16 cellular contexts compared by ENCODE assay signal in genomic region chr4:145531791-145532190, GRCh38. TPM values are rescaled to one million over a fixed set of nuclear protein-coding genes. Genes with fewer than 3 reads are reported as not detected.
A peak's percentile ranks its signal among the peaks of the same experiment; 100 is the strongest.
DNase-seq lines count a peak whose midpoint lies in the region; ATAC-seq and TF ChIP-seq lines count a peak whose summit lies in the region.
"Had no signal": no experiment of that assay in that cellular context is flagged by ENCODE, and none has a peak within 500 bp of the region (broad histone marks: within the 10 kb centered on the region; RNA-seq: fewer than 3 reads in every experiment).

No MANE protein-coding gene starts in this region.

- H3K9me3 Mint-ChIP-seq in neural progenitor cell = no peaks in the 10 kb centered on the region

- DNase-seq in SK-N-MC (ENCODE audit: low read depth, low spot score) (no peak), left lung (no peak), neural progenitor cell (ENCODE audit: low spot score) (no peak)
- DNase-seq: 8988T; Caco-2; CD4-positive, alpha-beta memory T cell; GDM1; NCI-H1092 treated with DMSO at 0.1 percent for 48 hours; NCI-H1436 treated with DMSO at 0.1 percent for 48 hours; NCI-H1930 had no signal

- intact Hi-C loops in left lung (cut with DNase I) = no loop called here

- ATAC-seq in left lung (peak; percentile 72), GM21825 (IDR thresholded peaks at IDR 0.05; ENCODE audit: unreplicated experiment) (no peak), HG02759 (IDR thresholded peaks at IDR 0.05; ENCODE audit: unreplicated experiment) (no peak), HG03354 (IDR thresholded peaks at IDR 0.05; ENCODE audit: poor library complexity, severe bottlenecking, unreplicated experiment) (no peak)

- H3K79me2 ChIP-seq in DOHH2 (ENCODE audit: control insufficient read depth, low read length) (peaks cover 95% of the 10 kb centered on the region), neural progenitor cell (ENCODE audit: low read depth) (peaks cover 18% of the 10 kb centered on the region)

- H3K4me3 Mint-ChIP-seq in neural progenitor cell = no peak overlapping the region
- H3K4me3 Mint-ChIP-seq: CD4-positive, alpha-beta memory T cell had no signal

- peaks cover 7% of the 10 kb centered on the region for H3K4me1 Mint-ChIP-seq in neural progenitor cell
- H3K4me1 Mint-ChIP-seq: CD4-positive, alpha-beta memory T cell had no signal

- peaks cover 3% of the 10 kb centered on the region for H3K36me3 Mint-ChIP-seq in neural progenitor cell
- H3K36me3 Mint-ChIP-seq: CD4-positive, alpha-beta memory T cell had no signal

- H3F3A ChIP-seq in DOHH2 (ENCODE audit: control insufficient read depth, insufficient read depth) = peaks cover 7% of the 10 kb centered on the region; the same call in 1 of the 2 replicates
- H3F3A ChIP-seq in neural progenitor cell (ENCODE audit: low read depth) = no peaks in the 10 kb centered on the region

- no peak overlapping the region for H2AFZ ChIP-seq in neural progenitor cell (replicated peaks)

- peak overlapping the region; percentile 82 for H3K27ac ChIP-seq in DOHH2 (ENCODE audit: low read depth, low read length)
- peak overlapping the region; percentile 72 for H3K27ac ChIP-seq in SK-N-MC
- peak overlapping the region in 1 of 2 donors; percentile 5 for H3K27ac ChIP-seq in left lung
- no peak overlapping the region for H3K27ac ChIP-seq in neural progenitor cell
- H3K27ac ChIP-seq: BLaER1 treated with 17β-estradiol and CSF1 and Interleukin-3, amounts not matched to agents 10 nM and 100 nM had no signal

- H3K27me3 ChIP-seq in DOHH2 (ENCODE audit: control insufficient read depth, low read length) (no peaks in the 10 kb centered on the region), left lung (no peaks in the 10 kb centered on the region), neural progenitor cell (no peaks in the 10 kb centered on the region)
- H3K27me3 ChIP-seq: BLaER1 treated with 17β-estradiol and CSF1 and Interleukin-3, amounts not matched to agents 10 nM and 100 nM; SJCRH30 had no signal

- H3K4me3 ChIP-seq in DOHH2 (ENCODE audit: low read length) = peak overlapping the region; percentile 59
- H3K4me3 ChIP-seq in SK-N-MC = no peak overlapping the region
- no peak overlapping the region for H3K4me3 ChIP-seq in left lung
- H3K4me3 ChIP-seq in neural progenitor cell = no peak overlapping the region
- H3K4me3 ChIP-seq: BLaER1 treated with 17β-estradiol and CSF1 and Interleukin-3, amounts not matched to agents 10 nM and 100 nM; SJCRH30 had no signal

- H4K20me1 ChIP-seq in DOHH2 (ENCODE audit: control insufficient read depth, insufficient read depth, low read depth, low read length) (no peaks in the 10 kb centered on the region), neural progenitor cell (ENCODE audit: low read depth) (peaks cover 7% of the 10 kb centered on the region)

- TF ChIP-seq CTCF in DOHH2 (IDR thresholded peaks at IDR 0.05; ENCODE audit: low read depth, low read length, poor library complexity, severe bottlenecking) = no peak
- no peak for TF ChIP-seq CTCF in left lung (IDR thresholded peaks at IDR 0.05)
- TF ChIP-seq CTCF in neural progenitor cell (IDR thresholded peaks at IDR 0.05) = no peak

- peak overlapping the region; percentile 82 for H3K4me2 ChIP-seq in DOHH2 (ENCODE audit: low read length)
- H3K4me2 ChIP-seq in neural progenitor cell = no peak overlapping the region
- H3K4me2 ChIP-seq: BLaER1 treated with 17β-estradiol and CSF1 and Interleukin-3, amounts not matched to agents 10 nM and 100 nM had no signal

- H3K9ac ChIP-seq in SK-N-MC (ENCODE audit: insufficient read length) = peak overlapping the region; percentile 51
- H3K9ac ChIP-seq in neural progenitor cell = no peak overlapping the region
- H3K9ac ChIP-seq: BLaER1 treated with 17β-estradiol and CSF1 and Interleukin-3, amounts not matched to agents 10 nM and 100 nM had no signal

- H3K9me2 ChIP-seq in DOHH2 (replicated peaks; ENCODE audit: control insufficient read depth, low read length) = no peaks in the 10 kb centered on the region

- peaks cover 40% of the 10 kb centered on the region for H3K36me3 ChIP-seq in DOHH2 (ENCODE audit: control insufficient read depth, low read length)
- H3K36me3 ChIP-seq in SK-N-MC (ENCODE audit: insufficient read depth, low read length) = no peaks in the 10 kb centered on the region
- H3K36me3 ChIP-seq in left lung = no peaks in the 10 kb centered on the region
- H3K36me3 ChIP-seq in neural progenitor cell = no peaks in the 10 kb centered on the region
- H3K36me3 ChIP-seq: SJCRH30 had no signal

- H3K4me1 ChIP-seq in DOHH2 (ENCODE audit: control insufficient read depth, low read length) = peaks cover 90% of the 10 kb centered on the region
- peaks cover 0 to 3% of the 10 kb centered on the region in 2 donors for H3K4me1 ChIP-seq in left lung
- peaks cover 11% of the 10 kb centered on the region for H3K4me1 ChIP-seq in neural progenitor cell
- H3K4me1 ChIP-seq: Caco-2 had no signal

- no peaks in the 10 kb centered on the region for H3K27me3 Mint-ChIP-seq in neural progenitor cell (ENCODE audit: insufficient read depth, low read depth)

- peak overlapping the region; percentile 48 for H3K27ac Mint-ChIP-seq in neural progenitor cell
- H3K27ac Mint-ChIP-seq: CD4-positive, alpha-beta memory T cell had no signal

- H3K9me3 ChIP-seq in DOHH2 (ENCODE audit: control insufficient read depth, insufficient read depth, low read length) (no peaks in the 10 kb centered on the region), SK-N-MC (ENCODE audit: low read depth, low read length) (no peaks in the 10 kb centered on the region), left lung (no peaks in the 10 kb centered on the region), neural progenitor cell (ENCODE audit: low read depth) (no peaks in the 10 kb centered on the region)
- H3K9me3 ChIP-seq: BLaER1 treated with 17β-estradiol and CSF1 and Interleukin-3, amounts not matched to agents 10 nM and 100 nM; Caco-2; SJCRH30 had no signal

RNA-seq across cellular contexts. Expression of gene SMAD1, which starts 50.1 kb away (rescaled TPM):
- total RNA-seq in left lung = 10 to 100 TPM; 22.0 to 22.9 TPM
- 31.6 and 44.3 TPM in 2 replicates for total RNA-seq in neural progenitor cell (ENCODE audit: low replicate concordance)
